In genomic region chr7:101114492-101114891, GRCh38 we compare ENCODE assay signal across 1 cellular context.
TF ChIP-seq lines count a peak whose summit lies in the region.

No MANE protein-coding gene starts in this region.

TF ChIP-seq in H1, 55 proteins besides CTCF, POLR2A, EP300 and RAD21:
- TF ChIP-seq CHD1 (IDR thresholded peaks at IDR 0.05; ENCODE audit: low read depth, low read length) (no peak), CEBPB (IDR thresholded peaks at IDR 0.05; ENCODE audit: low read depth, low read length) (no peak), POLR2AphosphoS5 (IDR thresholded peaks at IDR 0.05; ENCODE audit: low read depth, low read length) (no peak), NRF1 (IDR thresholded peaks at IDR 0.05; ENCODE audit: low read depth, low read length) (no peak), JUND (IDR thresholded peaks at IDR 0.05; ENCODE audit: low read length) (no peak), ASH2L (IDR thresholded peaks at IDR 0.05; ENCODE audit: low read length) (no peak), YY1 (IDR thresholded peaks at IDR 0.05; ENCODE audit: low read depth, low read length) (no peak)
